ENCODE assay signal across 8 cellular contexts in the genomic region with DNA sequence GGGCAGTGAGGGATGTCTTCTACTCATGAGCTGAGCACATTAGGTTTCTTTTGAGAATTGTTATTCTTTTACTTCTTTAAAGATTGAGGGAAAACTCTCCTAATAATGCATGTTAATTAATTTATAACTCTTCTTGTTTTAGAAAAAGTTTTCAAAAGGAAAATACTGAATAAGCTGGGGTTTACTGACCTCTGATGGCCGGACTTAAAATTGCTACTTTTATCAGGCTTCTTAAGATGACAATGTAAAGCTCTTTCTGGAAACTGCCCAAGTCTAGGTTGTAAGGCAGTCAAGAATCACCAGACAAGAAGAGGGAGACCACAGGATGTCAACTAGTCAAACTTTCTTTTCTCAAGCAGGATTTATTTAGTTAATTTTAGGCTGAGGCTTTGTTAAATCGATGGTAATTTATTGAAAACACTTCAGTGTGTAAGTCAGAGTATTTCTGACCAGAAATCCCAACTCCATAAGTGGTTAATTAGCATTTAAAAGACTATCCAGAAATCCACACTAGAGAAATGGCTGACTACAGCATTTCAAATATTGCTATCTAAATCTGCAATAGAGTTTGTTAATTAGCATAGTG.
DNase-seq lines count a peak whose midpoint lies in the region; ATAC-seq, FAIRE-seq and TF ChIP-seq lines count a peak whose summit lies in the region.

No MANE protein-coding gene starts in this region.

- no peaks in the 10 kb centered on the region for H3K27me3 ChIP-seq in BJ (ENCODE audit: control insufficient read depth, insufficient read depth, low read length)
- H3K27me3 ChIP-seq in GM12878 (replicated peaks in 1 of 2; ENCODE audit: control insufficient read depth in 2 of 2, insufficient read depth in 2 of 2, low read length in 1 of 2) = no peaks in the 10 kb centered on the region
- H3K27me3 ChIP-seq in lower lobe of right lung (ENCODE audit: low read depth) = no peaks in the 10 kb centered on the region

- CTCF ChIA-PET in BJ (lab: Yijun Ruan, JAX) = interaction anchor here (0.9 to 6.0 kb wide), 20 partner anchors 8 to 632 kb away, joined by 3 to 62 read pairs (median 6); partner anchors contain the start of gene PPM1H
- CTCF ChIA-PET in GM12878 (lab: Yijun Ruan, JAX) = interaction anchor here (0.6 to 2.4 kb wide), 15 partner anchors 9 to 1008 kb away, joined by 3 to 19 read pairs (median 4); no protein-coding TSS in a partner anchor

- no peaks in the 10 kb centered on the region for H3K79me2 ChIP-seq in GM12878 (ENCODE audit: control insufficient read depth, insufficient read depth, low read length)

- no peak overlapping the region for H3K4me2 ChIP-seq in GM12878 (ENCODE audit: control insufficient read depth, insufficient read depth)

- H3K9ac ChIP-seq in GM12878 (ENCODE audit: control insufficient read depth, insufficient read depth, low read length) = no peak overlapping the region

- no peak for DNase-seq in BJ (ENCODE audit: low read depth)
- DNase-seq in NCI-H2196 treated with DMSO at 0.1 percent for 48 hours (lab: John Stamatoyannopoulos, UW; ENCODE audit: unreplicated experiment) = peak; percentile 33
- no peak for DNase-seq in GM12878 (ENCODE audit: low read depth, low spot score)
- DNase-seq in lower lobe of right lung = no peak
- no peak for DNase-seq in islet precursor cell
- no peak for DNase-seq in central memory CD4-positive, alpha-beta T cell

- H3K9me3 ChIP-seq in GM12878 (replicated peaks; ENCODE audit: control insufficient read depth, insufficient read depth, low read length) = no peaks in the 10 kb centered on the region
- no peaks in the 10 kb centered on the region for H3K9me3 ChIP-seq in lower lobe of right lung

- H2AFZ ChIP-seq in GM12878 (ENCODE audit: control insufficient read depth, low read depth, low read length) = no peak overlapping the region

- intact Hi-C loops in GM12878 (cut with micrococcal nuclease; ENCODE audit: unreplicated experiment) = loop anchor here (5.0 kb wide), 1 partner anchor 257 kb away; no protein-coding TSS in a partner anchor
- intact Hi-C loops in lower lobe of right lung (cut with DNase I) = no loop called here

- SMC1A ChIA-PET in GM12878 (lab: Charles Lee; ENCODE audit: uncharacterized antibody, unreplicated experiment) = interaction anchor here (0.6 to 1.9 kb wide), 12 partner anchors 9 to 955 kb away, joined by 3 to 11 read pairs (median 4); no protein-coding TSS in a partner anchor

- no TSS peak for BruUV-seq in GM12878 (replicated peaks; lab: Mats Ljungman, UMichigan)

- H3K36me3 ChIP-seq in BJ (ENCODE audit: control insufficient read depth, insufficient read depth, low read length) (no peaks in the 10 kb centered on the region), GM12878 (ENCODE audit: control insufficient read depth in 2 of 2, insufficient read depth in 2 of 2, low read length in 1 of 2) (no peaks in the 10 kb centered on the region), lower lobe of right lung (no peaks in the 10 kb centered on the region)

- POLR2A ChIA-PET in BJ (lab: Charles Lee) = no interaction called here
- POLR2A ChIA-PET in GM12878 (lab: Charles Lee) = interaction anchor here (0.5 kb wide), 1 partner anchor 1957 kb away, joined by 4 read pairs; no protein-coding TSS in a partner anchor

- WGBS in GM12878 (ENCODE audit: insufficient coverage, insufficient replicate concordance, low lambda C conversion rate, missing lambda C conversion rate) = 0% methylated on average over 2 of the region's 2 CpGs

- H3K4me1 ChIP-seq in GM12878 (ENCODE audit: control insufficient read depth, insufficient read depth, low read length) = no peaks in the 10 kb centered on the region
- no peaks in the 10 kb centered on the region for H3K4me1 ChIP-seq in lower lobe of right lung

- RAD21 ChIA-PET in GM12878 (lab: Charles Lee; ENCODE audit: unreplicated experiment) = interaction anchor here (0.7 to 1.4 kb wide), 5 partner anchors 28 to 631 kb away, joined by 3 to 6 read pairs (median 5); no protein-coding TSS in a partner anchor

- no peak overlapping the region for H3K27ac ChIP-seq in GM12878 (ENCODE audit: control insufficient read depth, insufficient read depth)
- H3K27ac ChIP-seq in lower lobe of right lung = no peak overlapping the region

- H4K20me1 ChIP-seq in GM12878 (ENCODE audit: control insufficient read depth, insufficient read depth) = no peaks in the 10 kb centered on the region

- no peak overlapping the region for H3K4me3 ChIP-seq in BJ (ENCODE audit: low read depth, low read length)
- no peak overlapping the region for H3K4me3 ChIP-seq in GM12878
- no peak overlapping the region for H3K4me3 ChIP-seq in lower lobe of right lung

- in situ Hi-C loops in GM12878 (cut with MboI) = loop anchor here (25.0 kb wide), 1 partner anchor 632 kb away; no protein-coding TSS in a partner anchor

- no peak for TF ChIP-seq POLR2A in GM12878 (IDR thresholded peaks at IDR 0.05; ENCODE audit: low read depth, low read length)

- TF ChIP-seq CTCF in BJ (IDR thresholded peaks at IDR 0.05; ENCODE audit: insufficient read depth, low read depth, low read length) (peak; percentile 66), GM12878 (IDR thresholded peaks at IDR 0.05 in 2 of 3, conservative IDR thresholded peaks at IDR 0.05 in 1 of 3; ENCODE audit: control insufficient read depth in 2 of 3, extremely low read depth in 1 of 3, insufficient read depth in 1 of 3, low read depth in 3 of 3, low read length in 3 of 3) (peak; percentile 33 to 48 (median 36); a peak in 3 of 6 replicates), lower lobe of right lung (IDR thresholded peaks at IDR 0.05) (peak; percentile 42)

- TF ChIP-seq RAD21 in GM12878 (IDR thresholded peaks at IDR 0.05; ENCODE audit: insufficient read depth, low read depth, low read length) = peak; percentile 59; the same call in 1 of the 2 replicates

- FAIRE-seq in GM12878 (lab: Jason Lieb, UNC) = peak; percentile 66

- TF ChIP-seq EP300 in GM12878 (IDR thresholded peaks at IDR 0.05; ENCODE audit: borderline replicate concordance in 1 of 2, control insufficient read depth in 1 of 2, low read depth in 2 of 2, low read length in 2 of 2) = no peak

- ATAC-seq in GM21367 (IDR thresholded peaks at IDR 0.05; ENCODE audit: unreplicated experiment) = peak; percentile 68
- ATAC-seq in GM12878 = peak; percentile 55; the same call in 2 of the 3 replicates
- ATAC-seq in lower lobe of right lung = no peak
- no peak for ATAC-seq in GM19452 (IDR thresholded peaks at IDR 0.05; ENCODE audit: unreplicated experiment)

TF ChIP-seq in GM12878, 131 proteins besides CTCF, POLR2A, EP300 and RAD21:
- TF ChIP-seq NR2C2 (IDR thresholded peaks at IDR 0.05; ENCODE audit: borderline replicate concordance, control insufficient read depth, insufficient read length, low read depth) (no peak), SMC3 (IDR thresholded peaks at IDR 0.05; ENCODE audit: borderline replicate concordance, low read length) (peak; percentile 24; the same call in 1 of the 2 replicates)

Comparison
In these comparisons a context has a peak if more than half of its experiments do, and no peak if none do; other contexts are left out.
1. ATAC-seq: peak in GM21367 (single experiment) and GM12878 (single experiment); none in lower lobe of right lung (0 of 2) and GM19452 (single experiment).
2. Peak in every context shown above with its lines, with median percentiles within 50 percentile points of each other: CTCF ChIP-seq.